ENCODE assay signal across 8 cellular contexts in the genomic region with DNA sequence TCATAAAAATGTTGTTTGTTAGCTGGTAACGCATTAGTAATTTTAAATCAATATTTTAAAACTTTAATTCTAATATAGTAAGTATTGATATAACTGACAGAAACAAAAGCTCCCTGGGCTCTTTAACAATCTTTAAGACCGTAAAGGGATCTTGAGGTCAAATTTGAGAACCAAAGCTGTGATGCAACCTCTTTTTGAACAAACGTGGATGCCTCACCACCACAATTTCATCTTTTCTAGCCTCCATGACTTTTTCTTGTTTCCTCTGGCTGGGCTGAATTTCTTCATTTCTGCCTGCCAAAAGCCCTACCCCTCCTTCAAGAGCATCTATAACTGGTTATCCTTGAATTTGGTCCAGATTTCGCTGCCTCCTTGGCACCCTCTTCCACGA. TPM values are rescaled to one million over a fixed set of nuclear protein-coding genes. Genes with fewer than 3 reads are reported as not detected.
A peak's percentile ranks its signal among the peaks of the same experiment; 100 is the strongest.
DNase-seq lines count a peak whose midpoint lies in the region; ATAC-seq lines count a peak whose summit lies in the region.

No MANE protein-coding gene starts in this region.

- H3K4me3 Mint-ChIP-seq in activated T-helper 17 cell treated with anti-CD3 and anti-CD28 coated beads, Interleukin-2, amount 50 U/mL, for 72 hours = peak overlapping the region; percentile 75

- H3K27me3 Mint-ChIP-seq in activated T-helper 17 cell treated with anti-CD3 and anti-CD28 coated beads, Interleukin-2, amount 50 U/mL, for 72 hours = no peaks in the 10 kb centered on the region

- H3K4me1 Mint-ChIP-seq in activated T-helper 17 cell treated with anti-CD3 and anti-CD28 coated beads, Interleukin-2, amount 50 U/mL, for 72 hours = peaks cover 35% of the 10 kb centered on the region

- ATAC-seq in activated T-helper 17 cell treated with anti-CD3 and anti-CD28 coated beads, Interleukin-2, amount 50 U/mL, for 72 hours (replicated peaks) = no peak
- ATAC-seq in HG02938 (IDR thresholded peaks at IDR 0.05; ENCODE audit: unreplicated experiment) (no peak), HG03571 (IDR thresholded peaks at IDR 0.05; ENCODE audit: unreplicated experiment) (no peak)

- H3K27ac ChIP-seq in substantia nigra (ENCODE audit: low read depth, low read length, poor library complexity, severe bottlenecking) = peak overlapping the region; percentile 93

- H3K9me3 Mint-ChIP-seq in activated T-helper 17 cell treated with anti-CD3 and anti-CD28 coated beads, Interleukin-2, amount 50 U/mL, for 72 hours = no peaks in the 10 kb centered on the region

- peak overlapping the region; percentile 53 for H3K27ac Mint-ChIP-seq in activated T-helper 17 cell treated with anti-CD3 and anti-CD28 coated beads, Interleukin-2, amount 50 U/mL, for 72 hours

- peaks cover 35% of the 10 kb centered on the region for H3K36me3 Mint-ChIP-seq in activated T-helper 17 cell treated with anti-CD3 and anti-CD28 coated beads, Interleukin-2, amount 50 U/mL, for 72 hours (ENCODE audit: low read depth)

- peak; percentile 42 for DNase-seq in NCI-H446 treated with DMSO at 0.1 percent for 48 hours (lab: John Stamatoyannopoulos, UW)
- no peak for DNase-seq in NCI-H446 (lab: John Stamatoyannopoulos, UW)
- DNase-seq in iris pigment epithelial cell (ENCODE audit: low read depth) = peak; percentile 45
- DNase-seq in substantia nigra (lab: John Stamatoyannopoulos, UW) = no peak
- DNase-seq in stimulated activated CD4-positive, alpha-beta T cell treated with anti-CD3 and anti-CD28 coated beads, Interleukin-15, amount 100 ng/mL, for 24 hours = no peak

RNA-seq across cellular contexts. Expression of a gene that starts 0.6 kb away (rescaled TPM):
- 10 to 100 TPM; 48.3 to 73.6 TPM for total RNA-seq in activated T-helper 17 cell treated with anti-CD3 and anti-CD28 coated beads, Interleukin-2, amount 50 U/mL, for 72 hours

Comparison
In these comparisons a context has a peak if more than half of its experiments do, and no peak if none do; other contexts are left out.
1. DNase-seq: peak in NCI-H446 treated with DMSO at 0.1 percent for 48 hours (single experiment) and iris pigment epithelial cell (single experiment); none in NCI-H446 (0 of 2), substantia nigra (0 of 49) and stimulated activated CD4-positive, alpha-beta T cell treated with anti-CD3 and anti-CD28 coated beads, Interleukin-15, amount 100 ng/mL, for 24 hours (single experiment).